ENCODE assay signal across 1 cellular context in genomic region chr18:14976736-14977430, GRCh38.
TF ChIP-seq lines count a peak whose summit lies in the region.

No MANE protein-coding gene starts in this region.

TF ChIP-seq in HEK293, 187 proteins besides CTCF, POLR2A, EP300 and RAD21 (continued from another document):
- TF ChIP-seq PRDM10 (tag by site-specific recombination; IDR thresholded peaks at IDR 0.05) (peak; percentile 84), GLIS2 (tag by site-specific recombination; IDR thresholded peaks at IDR 0.05) (peak; percentile 45)
TF ChIP-seq in HEK293: peak in this region for 5.
